9 cellular contexts compared by ENCODE assay signal in genomic region chr11:118194835-118195627, GRCh38. TPM values are rescaled to one million over a fixed set of nuclear protein-coding genes. Genes with fewer than 3 reads are reported as not detected.
DNase-seq lines count a peak whose midpoint lies in the region; ATAC-seq and TF ChIP-seq lines count a peak whose summit lies in the region.
"Had no signal": no experiment of that assay in that cellular context is flagged by ENCODE, and none has a peak within 500 bp of the region (broad histone marks: within the 10 kb centered on the region; RNA-seq: fewer than 3 reads in every experiment).

No MANE protein-coding gene starts in this region.

- no peaks in the 10 kb centered on the region for H3K36me3 Mint-ChIP-seq in osteocyte (ENCODE audit: unreplicated experiment)

- no peak overlapping the region for H3K27ac ChIP-seq in ovary

- no peaks in the 10 kb centered on the region for H3K4me1 ChIP-seq in NT2/D1 (ENCODE audit: insufficient read depth, insufficient read length)
- H3K4me1 ChIP-seq in ovary (ENCODE audit: insufficient read depth): no peaks in the 10 kb centered on the region

- DNase-seq in EH (ENCODE audit: low read depth) (peak; percentile 72), NT2/D1 (ENCODE audit: low read depth, low spot score) (no peak), fibroblast of the aortic adventitia (ENCODE audit: low read depth) (peak; percentile 94), ovary (peak; percentile 43 to 85 (median 73)), osteocyte (ENCODE audit: extremely low spot score, unreplicated experiment) (no peak), NOMO-1 (lab: John Stamatoyannopoulos, UW; ENCODE audit: unreplicated experiment in 2 of 2) (no peak)

- no peak for TF ChIP-seq EP300 in ovary (IDR thresholded peaks at IDR 0.05)

- H3K9me3 Mint-ChIP-seq in osteocyte (ENCODE audit: unreplicated experiment): no peaks in the 10 kb centered on the region
- H3K9me3 Mint-ChIP-seq: central memory CD8-positive, alpha-beta T cell had no signal

- H3K9me3 ChIP-seq in NT2/D1 (ENCODE audit: insufficient read depth, low read length): no peaks in the 10 kb centered on the region; the same call in 1 of the 2 replicates
- no peaks in the 10 kb centered on the region for H3K9me3 ChIP-seq in ovary

- peak overlapping the region; percentile 28 for H3K9ac ChIP-seq in NT2/D1 (ENCODE audit: insufficient read length, low read depth)

- no peaks in the 10 kb centered on the region for H3K27me3 ChIP-seq in NT2/D1 (ENCODE audit: insufficient read depth, insufficient read length)
- H3K27me3 ChIP-seq in ovary: no peaks in the 10 kb centered on the region

- H3K4me3 ChIP-seq in NT2/D1 (ENCODE audit: insufficient read length, low read depth): no peak overlapping the region
- H3K4me3 ChIP-seq in fibroblast of the aortic adventitia (ENCODE audit: low read depth, low read length): no peak overlapping the region
- no peak overlapping the region for H3K4me3 ChIP-seq in ovary

- H3K27ac Mint-ChIP-seq in osteocyte (ENCODE audit: unreplicated experiment): no peak overlapping the region

- WGBS in ovary, 3 donors: 18 to 30% (median 22%) methylated on average over 10 of the region's 10 CpGs

- peaks cover 6% of the 10 kb centered on the region for H3K4me1 Mint-ChIP-seq in osteocyte (ENCODE audit: unreplicated experiment)

- no peak for TF ChIP-seq POLR2A in ovary (IDR thresholded peaks at IDR 0.05)

- TF ChIP-seq CTCF in fibroblast of the aortic adventitia (IDR thresholded peaks at IDR 0.05; ENCODE audit: insufficient read depth, low read length) (no peak), ovary (IDR thresholded peaks at IDR 0.05) (no peak), osteocyte (IDR thresholded peaks at IDR 0.05) (no peak)

- intact Hi-C loops in ovary (cut with DNase I): no loop called here

- H3K36me3 ChIP-seq in NT2/D1 (ENCODE audit: insufficient read depth, insufficient read length, low read length) (no peaks in the 10 kb centered on the region), ovary (no peaks in the 10 kb centered on the region)

- ATAC-seq in HG03045 (IDR thresholded peaks at IDR 0.05; ENCODE audit: unreplicated experiment) (no peak), GM18519 (IDR thresholded peaks at IDR 0.05; ENCODE audit: low FRiP score, unreplicated experiment) (no peak)

- peaks cover 5% of the 10 kb centered on the region for H3K27me3 Mint-ChIP-seq in osteocyte (ENCODE audit: unreplicated experiment)
- H3K27me3 Mint-ChIP-seq: central memory CD8-positive, alpha-beta T cell had no signal

- no peak overlapping the region for H3K4me3 Mint-ChIP-seq in osteocyte (ENCODE audit: unreplicated experiment)
- H3K4me3 Mint-ChIP-seq: central memory CD8-positive, alpha-beta T cell had no signal

RNA-seq across cellular contexts. Expression of gene SCN2B, which starts 18.6 kb away (rescaled TPM):
- total RNA-seq in fibroblast of the aortic adventitia (ENCODE audit: low replicate concordance) (0.33 TPM in 1 of 2 replicates, not detected in the other), ovary (1 to 10 TPM in 2 of 7 donors, under 1 TPM in 5; 0.11 to 1.3 (median 0.35) TPM), osteocyte (not detected in 2 replicates)
- polyA plus RNA-seq in ovary: 1 to 10 TPM in 1 of 2 donors, under 1 TPM in 1; 0.38 to 2.1 TPM

RNA-seq across cellular contexts. Expression of gene JAML, which starts 29.8 kb away (rescaled TPM):
- total RNA-seq in fibroblast of the aortic adventitia (ENCODE audit: low replicate concordance) (not detected in 2 replicates), ovary (1 to 10 TPM in 6 of 7 donors, under 1 TPM in 1; 0.79 to 5.1 (median 1.8) TPM), osteocyte (not detected in 2 replicates)
- 10 to 100 TPM in 1 of 2 donors, 1 to 10 TPM in 1; 2.0 to 18.0 TPM for polyA plus RNA-seq in ovary

RNA-seq across cellular contexts. Expression of gene SCN4B, which starts 42.4 kb away (rescaled TPM):
- total RNA-seq in fibroblast of the aortic adventitia (ENCODE audit: low replicate concordance): under 0.01 and 0.25 TPM in 2 replicates
- total RNA-seq in ovary: 1 to 10 TPM in 1 of 7 donors, under 1 TPM in 6; 0.10 to 2.9 (median 0.52) TPM
- polyA plus RNA-seq in ovary: 10 to 100 TPM in 1 of 2 donors, under 1 TPM in 1; 0.50 to 13.3 TPM
- total RNA-seq in osteocyte: 0.08 TPM in 1 of 2 replicates, not detected in the other

RNA-seq across cellular contexts. Expression of gene MPZL3, which starts 57.1 kb away (rescaled TPM):
- total RNA-seq in fibroblast of the aortic adventitia (ENCODE audit: low replicate concordance) (0.41 and 0.45 TPM in 2 replicates), ovary (1 to 10 TPM in 4 of 7 donors, under 1 TPM in 3; 0.25 to 7.0 (median 1.0) TPM), osteocyte (0.37 and 0.40 TPM in 2 replicates)
- 1 to 10 TPM in 1 of 2 donors, under 1 TPM in 1; 0.52 to 1.2 TPM for polyA plus RNA-seq in ovary

Comparison
In these comparisons a context has a peak if more than half of its experiments do, and no peak if none do; other contexts are left out.
1. DNase-seq: peak in EH (single experiment), fibroblast of the aortic adventitia (single experiment) and ovary (5 of 5); none in NT2/D1 (single experiment), osteocyte (single experiment) and NOMO-1 (0 of 2).